ENCODE assay signal across 8 cellular contexts in the genomic region with DNA sequence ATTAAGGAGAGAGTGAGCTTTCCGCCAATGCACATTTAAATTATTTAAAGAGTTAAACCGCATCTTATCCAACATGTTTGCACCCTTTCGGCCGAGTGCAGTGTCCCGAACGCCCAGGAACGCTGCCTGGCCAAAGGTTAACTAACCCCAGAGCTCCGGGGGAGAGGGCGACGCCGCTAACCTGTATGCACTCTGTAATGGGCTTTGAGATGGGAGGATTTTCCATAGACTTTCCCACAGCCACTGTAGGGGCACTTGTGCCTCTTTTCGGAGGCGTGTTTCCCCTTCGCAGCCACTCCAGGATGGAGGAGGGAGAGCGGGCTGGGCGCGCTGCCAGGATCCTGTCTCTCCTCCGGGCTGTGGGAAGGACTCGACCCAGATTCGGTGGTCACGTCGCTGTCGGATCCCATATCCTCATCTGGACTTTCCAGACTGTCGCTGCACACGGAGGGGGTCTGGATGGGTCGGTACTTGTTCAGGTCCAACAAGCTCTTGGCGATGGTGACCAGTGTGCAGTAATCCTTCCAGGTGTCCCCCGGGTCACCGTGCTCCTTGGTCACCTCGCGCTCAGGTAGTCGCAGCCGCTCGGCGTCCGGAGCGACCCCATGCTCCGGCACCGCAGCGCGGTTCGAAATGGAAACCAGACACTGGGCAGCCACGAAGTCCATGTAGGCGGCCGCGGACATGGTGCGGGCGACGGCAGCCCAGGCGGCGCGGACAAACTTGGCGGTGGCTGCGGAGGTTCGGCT. TPM values are rescaled to one million over a fixed set of nuclear protein-coding genes. Genes with fewer than 3 reads are reported as not detected.
DNase-seq lines count a peak whose midpoint lies in the region; ATAC-seq, FAIRE-seq and TF ChIP-seq lines count a peak whose summit lies in the region.

No MANE protein-coding gene starts in this region.

- peak overlapping the region; percentile 100 for H3K27ac ChIP-seq in urinary bladder (ENCODE audit: low read depth)

- ATAC-seq in HG02798 (IDR thresholded peaks at IDR 0.05; ENCODE audit: poor library complexity, unreplicated experiment) (peak; percentile 0), HG02571 (IDR thresholded peaks at IDR 0.05; ENCODE audit: unreplicated experiment) (no peak)

- H3K27me3 Mint-ChIP-seq in activated naive CD8-positive, alpha-beta T cell: no peaks in the 10 kb centered on the region
- peaks cover 35% of the 10 kb centered on the region for H3K27me3 Mint-ChIP-seq in nephron (ENCODE audit: low read depth)

- WGBS in urinary bladder: under 1% methylated on average over 55 of the region's 55 CpGs

- H3K4me3 ChIP-seq in urinary bladder (ENCODE audit: low read depth, low read length): peak overlapping the region; percentile 82

- no peaks in the 10 kb centered on the region for H3K36me3 Mint-ChIP-seq in activated naive CD8-positive, alpha-beta T cell
- H3K36me3 Mint-ChIP-seq in nephron (ENCODE audit: low read depth): no peaks in the 10 kb centered on the region

- H3K4me1 ChIP-seq in urinary bladder (ENCODE audit: insufficient read depth): peaks cover 2% of the 10 kb centered on the region

- TF ChIP-seq CTCF in nephron (IDR thresholded peaks at IDR 0.05; ENCODE audit: unreplicated experiment in 3 of 3): no peak

- no peak for FAIRE-seq in RCC 7860 (lab: Jason Lieb, UNC)

- H3K36me3 ChIP-seq in urinary bladder (ENCODE audit: insufficient read depth): no peaks in the 10 kb centered on the region

- no peaks in the 10 kb centered on the region for H3K9me3 Mint-ChIP-seq in activated naive CD8-positive, alpha-beta T cell (ENCODE audit: low read depth)
- H3K9me3 Mint-ChIP-seq in nephron: no peaks in the 10 kb centered on the region

- H3K4me1 Mint-ChIP-seq in activated naive CD8-positive, alpha-beta T cell (ENCODE audit: low read depth): peaks cover 49% of the 10 kb centered on the region
- H3K4me1 Mint-ChIP-seq in nephron: peaks cover 43% of the 10 kb centered on the region

- H3K27ac Mint-ChIP-seq in activated naive CD8-positive, alpha-beta T cell: peak overlapping the region; percentile 100
- H3K27ac Mint-ChIP-seq in nephron: peak overlapping the region; percentile 28 to 93 (median 84)

- peak overlapping the region; percentile 99 for H3K4me3 Mint-ChIP-seq in activated naive CD8-positive, alpha-beta T cell
- H3K4me3 Mint-ChIP-seq in nephron: peak overlapping the region; percentile 89 to 95 (median 94)

- peak; percentile 72 for DNase-seq in COLO668 (lab: John Stamatoyannopoulos, UW; ENCODE audit: unreplicated experiment)
- DNase-seq in RCC 7860 (ENCODE audit: low spot score): peak; percentile 44
- peak; percentile 60 for DNase-seq in foreskin melanocyte

RNA-seq across cellular contexts. Expression of a gene that starts 1.6 kb away (rescaled TPM):
- 15.4 TPM for total RNA-seq in urinary bladder
- 97.7 TPM for polyA plus RNA-seq in urinary bladder
